ENCODE assay signal across 33 cellular contexts in the genomic region with DNA sequence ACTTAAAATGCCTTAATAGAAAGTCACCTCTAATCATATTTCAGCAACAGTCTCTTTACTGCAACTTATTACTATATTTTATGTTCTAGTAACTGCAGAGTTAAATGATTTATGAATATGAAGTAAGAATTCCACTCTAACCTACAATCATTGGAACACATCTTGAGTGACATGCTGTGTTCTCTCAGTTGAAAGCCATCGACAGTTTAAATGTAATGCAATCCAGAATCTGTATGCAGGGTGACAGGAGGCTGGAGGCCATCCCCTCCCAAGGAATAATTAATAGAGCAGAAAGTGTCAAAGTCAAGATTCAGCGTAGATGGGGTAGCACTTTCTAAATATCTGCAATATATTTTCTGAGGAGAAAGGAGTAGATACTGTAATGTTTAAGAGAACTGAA.
DNase-seq lines count a peak whose midpoint lies in the region; ATAC-seq and TF ChIP-seq lines count a peak whose summit lies in the region.
"Had no signal": no experiment of that assay in that cellular context is flagged by ENCODE, and none has a peak within 500 bp of the region (broad histone marks: within the 10 kb centered on the region; RNA-seq: fewer than 3 reads in every experiment).

No MANE protein-coding gene starts in this region.

- no peak overlapping the region for H3K4me3 Mint-ChIP-seq in central memory CD8-positive, alpha-beta T cell
- H3K4me3 Mint-ChIP-seq: B cell; CD14-positive monocyte; CD4-positive, alpha-beta memory T cell; CD4-positive, alpha-beta T cell; CD4-positive, CD25-positive, alpha-beta regulatory T cell; CD8-positive, alpha-beta memory T cell; CD8-positive, alpha-beta T cell had no signal

- H3K27me3 Mint-ChIP-seq in central memory CD8-positive, alpha-beta T cell: no peaks in the 10 kb centered on the region
- H3K27me3 Mint-ChIP-seq: B cell; CD4-positive, alpha-beta memory T cell; CD4-positive, alpha-beta T cell; CD4-positive, CD25-positive, alpha-beta regulatory T cell; CD8-positive, alpha-beta memory T cell had no signal

- no peaks in the 10 kb centered on the region for H3F3A ChIP-seq in SK-N-SH (replicated peaks; ENCODE audit: insufficient read depth)
- H3F3A ChIP-seq in neural cell (ENCODE audit: insufficient read depth, low read length, poor library complexity, severe bottlenecking): no peaks in the 10 kb centered on the region

- H4K20me1 ChIP-seq in SK-N-SH (ENCODE audit: insufficient read depth): no peaks in the 10 kb centered on the region
- no peaks in the 10 kb centered on the region for H4K20me1 ChIP-seq in neural cell (ENCODE audit: insufficient read depth)
- H4K20me1 ChIP-seq: BLaER1; BLaER1 treated with 17β-estradiol and CSF1 and Interleukin-3, amounts not matched to agents 10 nM and 100 nM had no signal

- H3K27me3 ChIP-seq in SK-N-SH (ENCODE audit: insufficient read depth) (no peaks in the 10 kb centered on the region), neural cell (ENCODE audit: insufficient read depth, low read depth, low read length) (no peaks in the 10 kb centered on the region)
- H3K27me3 ChIP-seq: BE2C; BLaER1; BLaER1 treated with 17β-estradiol and CSF1 and Interleukin-3, amounts not matched to agents 10 nM and 100 nM had no signal

- DNase-seq in SK-N-SH (no peak), AG08396 (ENCODE audit: low spot score) (no peak)
- no peak for DNase-seq in central memory CD8-positive, alpha-beta T cell (ENCODE audit: low spot score in 2 of 2)
- DNase-seq: 8988T; ACHN; AML-193; BE2C; C1 segment of cervical spinal cord; Caco-2; Calu3; CD4-positive, alpha-beta memory T cell; CD4-positive, alpha-beta T cell; CD4-positive, CD25-positive, alpha-beta regulatory T cell; CD8-positive, alpha-beta memory T cell; CD8-positive, alpha-beta T cell; COR-L47; DMS 273 treated with DMSO at 0.1 percent for 48 hours; DMS153; DMS53; DMS79; DMS79 treated with DMSO at 0.1 percent for 48 hours; DND-41; EL had no signal

- no peaks in the 10 kb centered on the region for H3K9me3 ChIP-seq in SK-N-SH
- no peaks in the 10 kb centered on the region for H3K9me3 ChIP-seq in neural cell (ENCODE audit: low read length)
- H3K9me3 ChIP-seq: A549; BE2C; BLaER1; BLaER1 treated with 17β-estradiol and CSF1 and Interleukin-3, amounts not matched to agents 10 nM and 100 nM; Caco-2 had no signal

- no peaks in the 10 kb centered on the region for H3K4me1 Mint-ChIP-seq in central memory CD8-positive, alpha-beta T cell
- H3K4me1 Mint-ChIP-seq: B cell; CD14-positive monocyte; CD4-positive, alpha-beta memory T cell; CD4-positive, CD25-positive, alpha-beta regulatory T cell; CD8-positive, alpha-beta memory T cell had no signal

- no peak overlapping the region for H3K27ac ChIP-seq in SK-N-SH (ENCODE audit: low read depth in 2 of 2, low read length in 1 of 2)
- H3K27ac ChIP-seq in neural cell (ENCODE audit: low read length): no peak overlapping the region
- H3K27ac ChIP-seq: 22Rv1; A549; BLaER1; BLaER1 treated with 17β-estradiol and CSF1 and Interleukin-3, amounts not matched to agents 10 nM and 100 nM; C4-2B had no signal

- H3K9me3 Mint-ChIP-seq in central memory CD8-positive, alpha-beta T cell: peaks cover 11% of the 10 kb centered on the region

- ATAC-seq in SK-N-SH treated with all-trans-retinoic acid at 6 μM for 48 hours (no peak), GM18909 (IDR thresholded peaks at IDR 0.05; ENCODE audit: poor library complexity, unreplicated experiment) (no peak)
- ATAC-seq in central memory CD8-positive, alpha-beta T cell (replicated peaks; ENCODE audit: extremely low read depth, poor library complexity, severe bottlenecking): no peak
- ATAC-seq: A549; CD8-positive, alpha-beta T cell had no signal

- H3K79me2 ChIP-seq in SK-N-SH (ENCODE audit: insufficient read depth) (no peaks in the 10 kb centered on the region), neural cell (replicated peaks; ENCODE audit: insufficient read depth, low read length) (no peaks in the 10 kb centered on the region)

- H3K4me1 ChIP-seq in SK-N-SH (ENCODE audit: control insufficient read depth in 1 of 2, insufficient read depth in 2 of 2, low read depth in 1 of 2, low read length in 1 of 2): no peaks in the 10 kb centered on the region
- H3K4me1 ChIP-seq: A549; BE2C; BLaER1; BLaER1 treated with 17β-estradiol and CSF1 and Interleukin-3, amounts not matched to agents 10 nM and 100 nM; Caco-2 had no signal

- TF ChIP-seq CTCF in SK-N-SH (IDR thresholded peaks at IDR 0.05): no peak
- TF ChIP-seq CTCF in neural cell (IDR thresholded peaks at IDR 0.05; ENCODE audit: poor library complexity, severe bottlenecking): no peak

- no peaks in the 10 kb centered on the region; the same call in 1 of the 2 replicates for H3K9me2 ChIP-seq in SK-N-SH
- H3K9me2 ChIP-seq in neural cell (ENCODE audit: insufficient read depth, low read length): no peaks in the 10 kb centered on the region

- CTCF ChIA-PET in SK-N-SH (lab: Yijun Ruan, JAX): no interaction called here

- H3K36me3 Mint-ChIP-seq in central memory CD8-positive, alpha-beta T cell (ENCODE audit: insufficient read depth): peaks cover 1% of the 10 kb centered on the region
- H3K36me3 Mint-ChIP-seq: CD4-positive, alpha-beta memory T cell; CD4-positive, CD25-positive, alpha-beta regulatory T cell; CD8-positive, alpha-beta memory T cell; CD8-positive, alpha-beta T cell had no signal

- peak overlapping the region; percentile 5; the same call in 1 of the 2 replicates for H2AFZ ChIP-seq in SK-N-SH (ENCODE audit: low read depth)
- H2AFZ ChIP-seq in neural cell (ENCODE audit: low read depth, low read length): no peak overlapping the region

- POLR2A ChIA-PET in SK-N-SH (lab: Yijun Ruan, JAX): no interaction called here

- TF ChIP-seq EP300 in SK-N-SH (IDR thresholded peaks at IDR 0.05; ENCODE audit: borderline replicate concordance in 1 of 2, low read depth in 1 of 2, low read length in 1 of 2) (no peak), neural cell (conservative IDR thresholded peaks at IDR 0.05; ENCODE audit: poor library complexity, severe bottlenecking) (peak; percentile 93)

- H3K9ac ChIP-seq in SK-N-SH (no peak overlapping the region), neural cell (ENCODE audit: low read length) (no peak overlapping the region)
- H3K9ac ChIP-seq: BLaER1; BLaER1 treated with 17β-estradiol and CSF1 and Interleukin-3, amounts not matched to agents 10 nM and 100 nM had no signal

- H3K27ac Mint-ChIP-seq in central memory CD8-positive, alpha-beta T cell (ENCODE audit: low read depth): peak overlapping the region; percentile 41
- H3K27ac Mint-ChIP-seq: B cell; CD4-positive, alpha-beta memory T cell; CD4-positive, alpha-beta T cell; CD4-positive, CD25-positive, alpha-beta regulatory T cell; CD8-positive, alpha-beta memory T cell; CD8-positive, alpha-beta T cell had no signal

- H3K4me3 ChIP-seq in SK-N-SH (ENCODE audit: low read depth in 2 of 2, low read length in 1 of 2) (no peak overlapping the region), neural cell (ENCODE audit: low read length) (peak overlapping the region; percentile 1)
- H3K4me3 ChIP-seq: A549; BLaER1; BLaER1 treated with 17β-estradiol and CSF1 and Interleukin-3, amounts not matched to agents 10 nM and 100 nM had no signal

- no peaks in the 10 kb centered on the region for H3K36me3 ChIP-seq in SK-N-SH (replicated peaks in 1 of 2; ENCODE audit: control insufficient read depth in 1 of 2, insufficient read depth in 2 of 2, low read length in 1 of 2)
- H3K36me3 ChIP-seq in neural cell (ENCODE audit: insufficient read depth, low read length): no peaks in the 10 kb centered on the region
- H3K36me3 ChIP-seq: BE2C; BLaER1; BLaER1 treated with 17β-estradiol and CSF1 and Interleukin-3, amounts not matched to agents 10 nM and 100 nM had no signal

- WGBS in SK-N-SH (ENCODE audit: low lambda C conversion rate): 55% methylated on average over 2 of the region's 2 CpGs

- TF ChIP-seq RAD21 in SK-N-SH (IDR thresholded peaks at IDR 0.05; ENCODE audit: low read length) (no peak), neural cell (conservative IDR thresholded peaks at IDR 0.05) (peak; percentile 34)

- no peak overlapping the region for H3K4me2 ChIP-seq in SK-N-SH
- H3K4me2 ChIP-seq in neural cell (ENCODE audit: low read length): no peak overlapping the region
- H3K4me2 ChIP-seq: A549; BLaER1; BLaER1 treated with 17β-estradiol and CSF1 and Interleukin-3, amounts not matched to agents 10 nM and 100 nM had no signal

TF ChIP-seq in SK-N-SH, 30 proteins besides CTCF, POLR2A, EP300 and RAD21 (continues in another document):
- TF ChIP-seq, protein P1, sequence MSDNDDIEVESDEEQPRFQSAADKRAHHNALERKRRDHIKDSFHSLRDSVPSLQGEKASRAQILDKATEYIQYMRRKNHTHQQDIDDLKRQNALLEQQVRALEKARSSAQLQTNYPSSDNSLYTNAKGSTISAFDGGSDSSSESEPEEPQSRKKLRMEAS (IDR thresholded peaks at IDR 0.05; ENCODE audit: low read depth): no peak
- TF ChIP-seq TEAD4 (IDR thresholded peaks at IDR 0.05; ENCODE audit: borderline replicate concordance, insufficient read depth): no peak
- no peak for TF ChIP-seq RCOR1 (IDR thresholded peaks at IDR 0.05; ENCODE audit: low read length)

TF ChIP-seq in SK-N-SH treated with all-trans-retinoic acid at 6 μM for 48 hours, 23 proteins besides CTCF, POLR2A, EP300 and RAD21 (continues in another document):
- TF ChIP-seq ZNF565 (CRISPR knock-in tag; conservative IDR thresholded peaks at IDR 0.05; ENCODE audit: low read depth) (no peak), PPARA (CRISPR knock-in tag; IDR thresholded peaks at IDR 0.05; ENCODE audit: borderline replicate concordance) (no peak), TOX (CRISPR knock-in tag; IDR thresholded peaks at IDR 0.05; ENCODE audit: borderline replicate concordance) (no peak), TCF4 (CRISPR knock-in tag; IDR thresholded peaks at IDR 0.05; ENCODE audit: borderline replicate concordance) (no peak), OSR1 (CRISPR knock-in tag; IDR thresholded peaks at IDR 0.05) (no peak)

TF ChIP-seq in neural cell, 6 proteins besides CTCF, POLR2A, EP300 and RAD21:
- TF ChIP-seq MXI1 (conservative IDR thresholded peaks at IDR 0.05; ENCODE audit: poor library complexity, severe bottlenecking) (no peak), POLR2AphosphoS5 (IDR thresholded peaks at IDR 0.05) (peak; percentile 81), SMC3 (conservative IDR thresholded peaks at IDR 0.05; ENCODE audit: poor library complexity) (peak; percentile 37)
